Comparison of ENCODE assay signal across 9 cellular contexts in the genomic region with DNA sequence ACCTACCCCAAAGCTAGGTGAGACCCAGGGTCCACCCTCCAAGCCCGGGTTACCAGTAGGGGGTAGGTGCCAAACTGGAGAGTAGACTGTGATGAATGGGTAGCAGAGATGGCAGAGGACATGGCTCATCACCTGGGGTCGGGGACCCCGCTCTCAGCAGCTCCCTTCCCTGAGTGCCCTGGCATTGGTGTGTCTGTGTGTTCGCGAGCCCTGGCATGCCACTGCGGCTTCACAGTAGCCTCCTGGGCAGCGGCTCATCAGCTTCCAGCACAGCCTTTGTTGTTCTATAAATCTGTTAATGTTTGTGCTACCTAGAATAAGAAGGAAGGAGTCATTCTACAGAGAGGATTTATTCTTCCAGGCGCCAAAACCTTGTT.
DNase-seq lines count a peak whose midpoint lies in the region; ATAC-seq and TF ChIP-seq lines count a peak whose summit lies in the region.
"Had no signal": no experiment of that assay in that cellular context is flagged by ENCODE, and none has a peak within 500 bp of the region (broad histone marks: within the 10 kb centered on the region; RNA-seq: fewer than 3 reads in every experiment).

No MANE protein-coding gene starts in this region.

- peaks cover 16% of the 10 kb centered on the region for H3K9me3 Mint-ChIP-seq in activated T-cell treated with anti-CD3 and anti-CD28 coated beads, Interleukin-2, amount 50 U/mL, for 24 hours

- H3K4me1 ChIP-seq in adrenal gland (replicated peaks in 1 of 2), result peaks cover 6 to 28% of the 10 kb centered on the region in 2 donors
- peaks cover 9% of the 10 kb centered on the region for H3K4me1 ChIP-seq in muscle layer of colon (ENCODE audit: insufficient read depth, low read length)
- H3K4me1 ChIP-seq in thyroid gland, result peaks cover 19 to 47% of the 10 kb centered on the region in 2 donors

- peak overlapping the region; percentile 44 for H3K4me3 Mint-ChIP-seq in activated T-cell treated with anti-CD3 and anti-CD28 coated beads, Interleukin-2, amount 50 U/mL, for 24 hours

- DNase-seq in activated T-cell treated with anti-CD3 and anti-CD28 coated beads, Interleukin-2, amount 50 U/mL, for 24 hours, result no peak
- no peak for DNase-seq in activated T-cell treated with anti-CD3 and anti-CD28 coated beads for 4 hours
- no peak for DNase-seq in adrenal gland
- no peak for DNase-seq in thyroid gland
- DNase-seq in foreskin fibroblast, result no peak
- no peak for DNase-seq in DMS114 treated with DMSO at 0.1 percent for 48 hours (lab: John Stamatoyannopoulos, UW; ENCODE audit: unreplicated experiment)
- DNase-seq: PC-9 had no signal

- intact Hi-C loops in adrenal gland (cut with DNase I) (no loop called here), thyroid gland (cut with DNase I) (no loop called here)

- no peak overlapping the region for H3K9ac ChIP-seq in muscle layer of colon (ENCODE audit: low read length)

- no peak for ATAC-seq in HG02884 (IDR thresholded peaks at IDR 0.05; ENCODE audit: unreplicated experiment)

- H3K27me3 ChIP-seq in adrenal gland, result no peaks in the 10 kb centered on the region
- no peaks in the 10 kb centered on the region for H3K27me3 ChIP-seq in muscle layer of colon (ENCODE audit: control insufficient read depth in 1 of 2, insufficient read depth in 2 of 2, low read length in 2 of 2)
- H3K27me3 ChIP-seq in thyroid gland, result no peaks in the 10 kb centered on the region

- peaks cover 30% of the 10 kb centered on the region for H3K36me3 Mint-ChIP-seq in activated T-cell treated with anti-CD3 and anti-CD28 coated beads, Interleukin-2, amount 50 U/mL, for 24 hours (ENCODE audit: low read depth)

- no peaks in the 10 kb centered on the region for H3K27me3 Mint-ChIP-seq in activated T-cell treated with anti-CD3 and anti-CD28 coated beads, Interleukin-2, amount 50 U/mL, for 24 hours

- H3K36me3 ChIP-seq in adrenal gland (replicated peaks in 1 of 2) (no peaks in the 10 kb centered on the region), muscle layer of colon (ENCODE audit: insufficient read depth, low read length) (no peaks in the 10 kb centered on the region), thyroid gland (no peaks in the 10 kb centered on the region)

- H3K27ac Mint-ChIP-seq in activated T-cell treated with anti-CD3 and anti-CD28 coated beads, Interleukin-2, amount 50 U/mL, for 24 hours, result peak overlapping the region; percentile 90

- peaks cover 86% of the 10 kb centered on the region for H3K4me1 Mint-ChIP-seq in activated T-cell treated with anti-CD3 and anti-CD28 coated beads, Interleukin-2, amount 50 U/mL, for 24 hours (ENCODE audit: low read depth)

- peak overlapping the region in 3 of 5 donors; percentile 59 to 87 (median 73) for H3K27ac ChIP-seq in adrenal gland
- peak overlapping the region; percentile 4 for H3K27ac ChIP-seq in muscle layer of colon (ENCODE audit: low read depth, low read length)
- peak overlapping the region in 2 of 3 donors; percentile 29 to 69 for H3K27ac ChIP-seq in thyroid gland
- H3K27ac ChIP-seq: PC-9 had no signal

- TF ChIP-seq POLR2A in adrenal gland (IDR thresholded peaks at IDR 0.05), result no peak
- no peak for TF ChIP-seq POLR2A in thyroid gland (IDR thresholded peaks at IDR 0.05)

- H3K9me3 ChIP-seq in adrenal gland (replicated peaks in 1 of 3) (no peaks in the 10 kb centered on the region), muscle layer of colon (ENCODE audit: low read length) (no peaks in the 10 kb centered on the region), thyroid gland (no peaks in the 10 kb centered on the region)

- TF ChIP-seq CTCF in adrenal gland (IDR thresholded peaks at IDR 0.05) (no peak), thyroid gland (IDR thresholded peaks at IDR 0.05) (no peak), foreskin fibroblast (IDR thresholded peaks at IDR 0.05; ENCODE audit: low read depth, low read length) (no peak)

- WGBS in adrenal gland, 4 donors, result 75 to 97% (median 85%) methylated on average over 4 to 8 of the region's 8 CpGs
- WGBS in thyroid gland, 2 donors, result 92 to 97% methylated on average over 7 to 8 of the region's 8 CpGs

- H3K4me3 ChIP-seq in adrenal gland (no peak overlapping the region), muscle layer of colon (ENCODE audit: low read depth in 1 of 2, low read length in 2 of 2) (no peak overlapping the region), thyroid gland (replicated peaks in 1 of 3) (no peak overlapping the region), foreskin fibroblast (ENCODE audit: low read depth in 1 of 2, low read length in 2 of 2) (no peak overlapping the region)
- H3K4me3 ChIP-seq: PC-9 had no signal

Comparison
In these comparisons a context has a peak if more than half of its experiments do, and no peak if none do; other contexts are left out.
1. H3K27ac ChIP-seq: peak in every context shown above with its lines; median percentile 73 in adrenal gland; 49 in thyroid gland; 4 in muscle layer of colon.